Comparison of ENCODE assay signal across 1 cellular context in the genomic region with DNA sequence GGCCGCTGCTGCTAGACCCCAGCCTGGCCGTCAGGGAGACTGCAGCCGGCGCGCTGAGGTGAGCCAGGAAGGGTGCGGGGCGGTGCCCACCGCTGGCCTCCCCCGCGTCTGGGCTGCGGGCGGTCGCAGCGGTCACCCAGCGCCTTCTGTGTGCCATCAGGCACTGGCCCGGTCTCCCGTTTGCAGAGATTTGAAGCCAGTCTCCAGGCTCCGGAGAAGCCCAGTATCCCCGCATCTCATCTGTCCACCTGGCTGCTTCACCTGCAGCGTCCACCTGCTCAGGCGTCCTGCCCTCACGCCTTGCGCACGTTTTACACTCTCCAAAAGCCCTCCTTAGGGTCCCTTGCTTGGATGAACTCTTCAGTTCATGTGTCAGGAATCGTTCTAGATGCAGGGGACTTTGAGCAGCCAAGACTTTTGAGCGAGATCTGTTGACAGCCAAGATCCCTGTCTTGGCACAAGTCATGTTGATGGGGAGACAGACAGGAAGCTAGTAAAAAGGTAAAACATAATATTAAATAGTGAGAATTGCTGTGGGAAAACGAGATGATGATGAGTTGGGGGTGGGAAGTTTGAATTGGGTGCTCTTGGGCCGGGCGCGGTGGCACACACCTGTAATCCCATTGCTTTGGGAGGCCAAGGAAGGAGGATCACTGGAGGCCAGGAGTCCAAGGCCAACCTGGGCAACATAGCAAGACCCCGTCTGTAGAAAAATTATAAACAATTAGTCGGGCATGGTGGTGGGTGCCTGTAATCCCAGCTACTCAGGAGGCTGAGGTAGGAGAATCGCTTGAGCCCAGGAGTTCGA.
TF ChIP-seq lines count a peak whose summit lies in the region.

No MANE protein-coding gene starts in this region.

TF ChIP-seq in K562, 482 proteins besides CTCF, POLR2A, EP300 and RAD21 (continued from another document):
- TF ChIP-seq, protein P1, sequence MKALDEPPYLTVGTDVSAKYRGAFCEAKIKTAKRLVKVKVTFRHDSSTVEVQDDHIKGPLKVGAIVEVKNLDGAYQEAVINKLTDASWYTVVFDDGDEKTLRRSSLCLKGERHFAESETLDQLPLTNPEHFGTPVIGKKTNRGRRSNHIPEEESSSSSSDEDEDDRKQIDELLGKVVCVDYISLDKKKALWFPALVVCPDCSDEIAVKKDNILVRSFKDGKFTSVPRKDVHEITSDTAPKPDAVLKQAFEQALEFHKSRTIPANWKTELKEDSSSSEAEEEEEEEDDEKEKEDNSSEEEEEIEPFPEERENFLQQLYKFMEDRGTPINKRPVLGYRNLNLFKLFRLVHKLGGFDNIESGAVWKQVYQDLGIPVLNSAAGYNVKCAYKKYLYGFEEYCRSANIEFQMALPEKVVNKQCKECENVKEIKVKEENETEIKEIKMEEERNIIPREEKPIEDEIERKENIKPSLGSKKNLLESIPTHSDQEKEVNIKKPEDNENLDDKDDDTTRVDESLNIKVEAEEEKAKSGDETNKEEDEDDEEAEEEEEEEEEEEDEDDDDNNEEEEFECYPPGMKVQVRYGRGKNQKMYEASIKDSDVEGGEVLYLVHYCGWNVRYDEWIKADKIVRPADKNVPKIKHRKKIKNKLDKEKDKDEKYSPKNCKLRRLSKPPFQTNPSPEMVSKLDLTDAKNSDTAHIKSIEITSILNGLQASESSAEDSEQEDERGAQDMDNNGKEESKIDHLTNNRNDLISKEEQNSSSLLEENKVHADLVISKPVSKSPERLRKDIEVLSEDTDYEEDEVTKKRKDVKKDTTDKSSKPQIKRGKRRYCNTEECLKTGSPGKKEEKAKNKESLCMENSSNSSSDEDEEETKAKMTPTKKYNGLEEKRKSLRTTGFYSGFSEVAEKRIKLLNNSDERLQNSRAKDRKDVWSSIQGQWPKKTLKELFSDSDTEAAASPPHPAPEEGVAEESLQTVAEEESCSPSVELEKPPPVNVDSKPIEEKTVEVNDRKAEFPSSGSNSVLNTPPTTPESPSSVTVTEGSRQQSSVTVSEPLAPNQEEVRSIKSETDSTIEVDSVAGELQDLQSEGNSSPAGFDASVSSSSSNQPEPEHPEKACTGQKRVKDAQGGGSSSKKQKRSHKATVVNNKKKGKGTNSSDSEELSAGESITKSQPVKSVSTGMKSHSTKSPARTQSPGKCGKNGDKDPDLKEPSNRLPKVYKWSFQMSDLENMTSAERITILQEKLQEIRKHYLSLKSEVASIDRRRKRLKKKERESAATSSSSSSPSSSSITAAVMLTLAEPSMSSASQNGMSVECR (CRISPR knock-in tag; IDR thresholded peaks at IDR 0.05), result no peak
- TF ChIP-seq SIX5 (IDR thresholded peaks at IDR 0.05; ENCODE audit: borderline replicate concordance in 1 of 2, insufficient read depth in 1 of 2, low read depth in 1 of 2, low read length in 2 of 2) (no peak), SIN3B (IDR thresholded peaks at IDR 0.05; ENCODE audit: low read depth) (0 out of 2 replicates have a peak, but pooled peaks have one; percentile 5), ZNF583 (CRISPR knock-in tag; IDR thresholded peaks at IDR 0.05) (no peak)
